11 cellular contexts compared by ENCODE assay signal in the genomic region with DNA sequence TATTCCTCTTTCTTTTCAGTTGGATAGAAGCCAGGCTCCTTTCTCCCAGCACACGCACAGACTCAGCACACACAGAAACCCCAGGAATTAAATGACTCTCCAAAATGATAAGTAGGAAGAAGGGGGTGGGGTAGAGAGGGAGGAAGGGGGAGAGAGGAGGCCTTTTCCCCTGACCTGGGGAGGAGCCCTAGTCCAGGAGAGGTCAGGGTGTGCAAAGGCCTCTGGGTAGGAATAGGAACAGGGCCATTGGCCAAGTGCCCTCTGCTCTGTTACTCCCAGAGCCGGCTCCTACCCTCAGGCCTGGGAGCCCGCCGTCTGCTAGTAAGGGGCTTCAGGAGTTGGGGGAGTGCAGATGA. TPM values are rescaled to one million over a fixed set of nuclear protein-coding genes. Genes with fewer than 3 reads are reported as not detected.
DNase-seq lines count a peak whose midpoint lies in the region; ATAC-seq and TF ChIP-seq lines count a peak whose summit lies in the region.
"Had no signal": no experiment of that assay in that cellular context is flagged by ENCODE, and none has a peak within 500 bp of the region (broad histone marks: within the 10 kb centered on the region; RNA-seq: fewer than 3 reads in every experiment).

No MANE protein-coding gene starts in this region.

- H3K36me3 ChIP-seq in RWPE2 (ENCODE audit: low read depth) (no peaks in the 10 kb centered on the region), gastroesophageal sphincter (no peaks in the 10 kb centered on the region)
- H3K36me3 ChIP-seq: ascending aorta had no signal

- TF ChIP-seq POLR2A in gastroesophageal sphincter (IDR thresholded peaks at IDR 0.05) = no peak

- H3K4me3 ChIP-seq in RWPE2 (ENCODE audit: severe bottlenecking) (no peak overlapping the region), fibroblast of the aortic adventitia (ENCODE audit: low read depth, low read length) (no peak overlapping the region), skeletal muscle cell (ENCODE audit: low read depth, low read length) (no peak overlapping the region), gastroesophageal sphincter (no peak overlapping the region)
- H3K4me3 ChIP-seq: ascending aorta had no signal

- H3K27me3 ChIP-seq in RWPE2 (ENCODE audit: insufficient read depth, poor library complexity, severe bottlenecking) = no peaks in the 10 kb centered on the region
- H3K27me3 ChIP-seq in gastroesophageal sphincter = no peaks in the 10 kb centered on the region
- H3K27me3 ChIP-seq: ascending aorta had no signal

- H3K4me1 ChIP-seq in RWPE2 (ENCODE audit: insufficient read depth, poor library complexity, severe bottlenecking) (peaks cover 29% of the 10 kb centered on the region), gastroesophageal sphincter (no peaks in the 10 kb centered on the region)
- H3K4me1 ChIP-seq: ascending aorta had no signal

- DNase-seq in HCEC 1CT (peak; percentile 52), RWPE2 (ENCODE audit: low spot score) (no peak), fibroblast of the aortic adventitia (ENCODE audit: low read depth) (peak; percentile 69), skeletal muscle cell (ENCODE audit: low read depth) (peak; percentile 15)
- DNase-seq: activated CD4-positive, alpha-beta T cell treated with anti-CD3 and anti-CD28 coated beads, Interleukin-2, amount 10 ng/mL, durations not matched to agents 7 days and 5 days; kidney had no signal

- ATAC-seq in RWPE2 (ENCODE audit: low read depth) = peak; percentile 50; the same call in 2 of the 3 replicates
- no peak for ATAC-seq in GM21423 (IDR thresholded peaks at IDR 0.05; ENCODE audit: unreplicated experiment)
- no peak for ATAC-seq in gastroesophageal sphincter
- ATAC-seq in HG03139 (IDR thresholded peaks at IDR 0.05; ENCODE audit: unreplicated experiment) = no peak
- ATAC-seq in GM19351 (IDR thresholded peaks at IDR 0.05; ENCODE audit: unreplicated experiment) = no peak

- WGBS in gastroesophageal sphincter (ENCODE audit: low coverage in 1 of 2), 2 donors = 67 to 72% methylated on average over 4 of the region's 4 CpGs

- H3K9me3 ChIP-seq in RWPE2 (ENCODE audit: severe bottlenecking) (no peaks in the 10 kb centered on the region), gastroesophageal sphincter (no peaks in the 10 kb centered on the region)
- H3K9me3 ChIP-seq: ascending aorta had no signal

- no peak for TF ChIP-seq EP300 in gastroesophageal sphincter (IDR thresholded peaks at IDR 0.05)

- H3K27ac ChIP-seq in RWPE2 (ENCODE audit: poor library complexity, severe bottlenecking) = peak overlapping the region; percentile 96
- H3K27ac ChIP-seq in gastroesophageal sphincter = no peak overlapping the region
- H3K27ac ChIP-seq: ascending aorta had no signal

- TF ChIP-seq CTCF in RWPE2 (IDR thresholded peaks at IDR 0.05; ENCODE audit: poor library complexity, severe bottlenecking) (no peak), fibroblast of the aortic adventitia (IDR thresholded peaks at IDR 0.05; ENCODE audit: insufficient read depth, low read length) (no peak), gastroesophageal sphincter (IDR thresholded peaks at IDR 0.05) (no peak)

RNA-seq across cellular contexts. Expression of a gene that starts 35.6 kb away (rescaled TPM):
- total RNA-seq in fibroblast of the aortic adventitia (ENCODE audit: low replicate concordance) = 32.9 and 61.1 TPM in 2 replicates
- total RNA-seq in gastroesophageal sphincter = 10 to 100 TPM; 83.8 to 90.7 (median 88.4) TPM
